Comparison of ENCODE assay signal across 8 cellular contexts in genomic region chr17:2303278-2304188, GRCh38. TPM values are rescaled to one million over a fixed set of nuclear protein-coding genes. Genes with fewer than 3 reads are reported as not detected.
DNase-seq lines count a peak whose midpoint lies in the region; ATAC-seq and TF ChIP-seq lines count a peak whose summit lies in the region.

SMG6 (minus strand) TSS chr17:2303785; CDS start chr17:2303720, 65 bp downstream.
SRR (plus strand) TSS chr17:2303950; CDS start chr17:2315561, 11,611 bp downstream.

- DNase-seq in DMS53 treated with DMSO at 0.1 percent for 48 hours (lab: John Stamatoyannopoulos, UW; ENCODE audit: unreplicated experiment) (peak; percentile 60), HuH-7.5 (ENCODE audit: low spot score) (peak; percentile 89), Peyer's patch (peak; percentile 89 to 96 (median 96)), activated T-helper 1 cell treated with Interleukin-2 at 50 U/mL for 16 hours (ENCODE audit: low read depth) (peak; percentile 96), esophagus squamous epithelium (lab: John Stamatoyannopoulos, UW) (peak; percentile 52), myocyte (ENCODE audit: low read depth) (peak; percentile 93)
- DNase-seq in stimulated activated CD8-positive, alpha-beta memory T cell treated with anti-CD3 and anti-CD28 coated beads, Interleukin-7, amount 100 ng/mL, for 48 hours (ENCODE audit: extremely low read depth in 1 of 2, low read depth in 1 of 2) = peak; percentile 88 to 92

- WGBS in esophagus squamous epithelium, 2 donors = 0% methylated on average over 2 to 5 of the region's 100 CpGs

- intact Hi-C loops in esophagus squamous epithelium (cut with DNase I) = no loop called here

- peak; percentile 76 for ATAC-seq in GM21528 (IDR thresholded peaks at IDR 0.05; ENCODE audit: low FRiP score, unreplicated experiment)

- TF ChIP-seq CTCF in Peyer's patch (IDR thresholded peaks at IDR 0.05) (no peak), esophagus squamous epithelium (IDR thresholded peaks at IDR 0.05) (no peak)

- peak within 1 kb of the TSS; percentile 85 to 98 (median 95) for H3K27ac ChIP-seq in Peyer's patch
- H3K27ac ChIP-seq in esophagus squamous epithelium = peak within 1 kb of the TSS; percentile 97 to 98 (median 98)

- H3K9me3 ChIP-seq in Peyer's patch = no peaks in the 10 kb centered on the region
- no peaks in the 10 kb centered on the region for H3K9me3 ChIP-seq in esophagus squamous epithelium

- H3K4me3 ChIP-seq in Peyer's patch (peak within 1 kb of the TSS; percentile 87 to 99 (median 90)), esophagus squamous epithelium (peak within 1 kb of the TSS; percentile 85 to 97 (median 96))

- H3K36me3 ChIP-seq in Peyer's patch = peaks cover 0 to 20% (median 0%) of the 10 kb centered on the region in 3 donors
- H3K36me3 ChIP-seq in esophagus squamous epithelium = peaks cover 5 to 27% (median 5%) of the 10 kb centered on the region in 3 donors

- no peaks in the 10 kb centered on the region for H3K27me3 ChIP-seq in Peyer's patch
- no peaks in the 10 kb centered on the region for H3K27me3 ChIP-seq in esophagus squamous epithelium

- H3K4me1 ChIP-seq in Peyer's patch = peaks cover 0 to 26% (median 6%) of the 10 kb centered on the region in 4 donors
- peaks cover 12 to 66% (median 25%) of the 10 kb centered on the region in 3 donors for H3K4me1 ChIP-seq in esophagus squamous epithelium

- peak; percentile 47 to 52 for TF ChIP-seq POLR2A in Peyer's patch (IDR thresholded peaks at IDR 0.05)
- peak in 3 of 4 donors; percentile 37 to 66 (median 46) for TF ChIP-seq POLR2A in esophagus squamous epithelium (IDR thresholded peaks at IDR 0.05)

RNA-seq across cellular contexts. Expression of gene SMG6, which starts in this region (rescaled TPM):
- total RNA-seq in Peyer's patch (100 to 1,000 TPM in 1 of 4 donors, 10 to 100 TPM in 3; 33.3 to 139 (median 67.4) TPM), esophagus squamous epithelium (10 to 100 TPM; 17.9 to 24.0 (median 20.1) TPM), myocyte (22.9 and 25.2 TPM in 2 replicates)
- polyA plus RNA-seq in myocyte (2012) = 35.3 TPM

RNA-seq across cellular contexts. Expression of gene SRR, which starts in this region (rescaled TPM):
- total RNA-seq in Peyer's patch (10 to 100 TPM in 1 of 4 donors, 1 to 10 TPM in 3; 2.1 to 27.2 (median 5.5) TPM), esophagus squamous epithelium (10 to 100 TPM in 3 of 4 donors, 1 to 10 TPM in 1; 8.7 to 34.8 (median 15.8) TPM), myocyte (30.7 and 38.0 TPM in 2 replicates)
- polyA plus RNA-seq in myocyte (2012) = 35.0 TPM

Comparison
In these comparisons a context has a peak if more than half of its experiments do, and no peak if none do; other contexts are left out.
1. Peak in every context shown above with its lines: DNase-seq, ATAC-seq, H3K4me3 ChIP-seq and H3K27ac ChIP-seq.